ENCODE assay signal across 8 cellular contexts in the genomic region with DNA sequence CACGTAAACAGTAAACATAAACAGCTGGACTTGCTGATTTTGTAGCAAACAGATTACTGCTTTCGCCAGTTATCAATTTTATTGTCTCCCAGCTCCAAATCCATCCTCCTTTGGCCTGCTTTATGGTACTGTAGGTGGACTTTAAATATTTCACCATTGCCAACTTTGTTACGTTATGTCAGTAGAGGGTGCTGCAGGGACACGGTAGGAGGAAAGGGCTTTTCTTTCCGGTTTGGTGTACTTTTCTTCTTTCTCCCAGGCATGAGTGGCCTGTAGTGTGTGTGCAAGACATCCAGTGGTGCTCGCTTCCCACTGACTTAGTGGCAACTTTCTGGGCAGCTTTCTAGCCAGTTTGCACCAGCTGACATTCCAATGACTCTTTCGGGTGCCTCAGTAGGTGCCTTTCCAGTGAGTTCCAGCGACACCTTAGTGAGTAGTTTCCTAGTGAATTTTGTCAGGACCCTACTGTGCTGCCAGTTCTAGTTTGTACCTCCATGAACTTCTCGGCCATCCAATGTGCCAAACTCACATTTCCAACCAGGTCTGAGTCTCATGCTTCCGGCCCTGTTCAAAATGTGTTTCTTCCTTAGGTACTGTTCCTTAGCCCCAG.
DNase-seq lines count a peak whose midpoint lies in the region; ATAC-seq and TF ChIP-seq lines count a peak whose summit lies in the region.

No MANE protein-coding gene starts in this region.

- ATAC-seq in HG02973 (IDR thresholded peaks at IDR 0.05; ENCODE audit: unreplicated experiment) = no peak

- no peak overlapping the region for H3K27ac ChIP-seq in substantia nigra (ENCODE audit: low read depth, low read length, poor library complexity, severe bottlenecking)

- DNase-seq in GM06990 (ENCODE audit: extremely low read depth, insufficient read length) = no peak
- peak; percentile 36 for DNase-seq in H7
- peak; percentile 62 for DNase-seq in NB4 (ENCODE audit: low read depth)
- DNase-seq in SW480 (ENCODE audit: low spot score) = peak; percentile 56
- peak; percentile 59 for DNase-seq in left kidney (ENCODE audit: low read depth, low spot score)
- DNase-seq in D341Med (ENCODE audit: low spot score) = no peak
- DNase-seq in substantia nigra (lab: John Stamatoyannopoulos, UW) = no peak

- H3K27me3 ChIP-seq in GM06990 (replicated peaks; ENCODE audit: control insufficient read depth, insufficient read depth, low read length) = no peaks in the 10 kb centered on the region
- H3K27me3 ChIP-seq in H7 (ENCODE audit: control insufficient read depth, insufficient read depth, low read length) = no peaks in the 10 kb centered on the region

- TF ChIP-seq POLR2A in NB4 (IDR thresholded peaks at IDR 0.05; ENCODE audit: extremely low read depth, insufficient read length) = no peak

- no peaks in the 10 kb centered on the region for H3K36me3 ChIP-seq in GM06990 (ENCODE audit: control insufficient read depth, insufficient read depth, low read length)
- H3K36me3 ChIP-seq in H7 (replicated peaks; ENCODE audit: control insufficient read depth, insufficient read depth, low read length) = no peaks in the 10 kb centered on the region

- H3K4me3 ChIP-seq in GM06990 (replicated peaks; ENCODE audit: low read depth, low read length) (no peak overlapping the region), H7 (ENCODE audit: insufficient read depth, low read depth, low read length) (no peak overlapping the region), NB4 (ENCODE audit: low read depth, low read length) (no peak overlapping the region)

- TF ChIP-seq CTCF in GM06990 (IDR thresholded peaks at IDR 0.05; ENCODE audit: insufficient read depth, low read length, poor library complexity, severe bottlenecking) (peak; percentile 58), NB4 (IDR thresholded peaks at IDR 0.05; ENCODE audit: low read depth, low read length) (peak; percentile 62)

Comparison
In these comparisons a context has a peak if more than half of its experiments do, and no peak if none do; other contexts are left out.
1. DNase-seq: peak in H7 (single experiment), NB4 (single experiment), SW480 (single experiment) and left kidney (single experiment); none in GM06990 (single experiment), D341Med (single experiment) and substantia nigra (0 of 49).